Comparison of ENCODE assay signal across 24 cellular contexts in the genomic region with DNA sequence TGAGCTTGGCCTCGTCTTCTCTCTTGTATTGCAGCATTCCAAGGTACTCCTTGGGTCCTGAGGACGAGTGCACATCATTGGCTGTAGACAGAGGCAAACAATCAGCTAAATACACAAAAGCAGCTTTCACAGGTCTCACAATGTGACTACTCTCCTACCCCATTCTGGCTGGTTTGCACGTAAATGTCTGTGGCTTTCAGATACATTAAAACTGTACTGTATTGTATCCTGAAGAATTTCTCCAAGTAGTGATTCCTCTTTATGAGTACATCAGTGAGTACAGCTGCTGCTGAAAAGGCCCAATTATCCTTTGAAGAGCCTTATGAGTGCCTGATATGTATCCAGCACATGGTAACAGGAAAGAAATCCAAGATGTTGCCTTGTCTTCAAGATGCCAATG.
"Had no signal": no experiment of that assay in that cellular context is flagged by ENCODE, and none has a peak within 500 bp of the region (broad histone marks: within the 10 kb centered on the region; RNA-seq: fewer than 3 reads in every experiment).

No MANE protein-coding gene starts in this region.

- H3K36me3 Mint-ChIP-seq: activated CD4-positive, alpha-beta memory T cell treated with anti-CD3 and anti-CD28 coated beads for 36 hours; activated CD8-positive, alpha-beta memory T cell treated with anti-CD3 and anti-CD28 coated beads, Interleukin-2, amount 10 ng/mL, durations not matched to agents 7 days and 5 days; activated naive CD4-positive, alpha-beta T cell treated with anti-CD3 and anti-CD28 coated beads, Interleukin-2, amount 10 ng/mL, durations not matched to agents 7 days and 5 days; activated naive CD4-positive, alpha-beta T cell treated with anti-CD3 and anti-CD28 coated beads, Interleukin-2, amount 50 U/mL, for 72 hours had no signal

- H3K27ac Mint-ChIP-seq: activated CD4-positive, alpha-beta memory T cell treated with anti-CD3 and anti-CD28 coated beads for 36 hours; activated CD4-positive, alpha-beta T cell treated with anti-CD3 and anti-CD28 coated beads for 36 hours; activated CD4-positive, alpha-beta T cell treated with anti-CD3 and anti-CD28 coated beads, Interleukin-2, amount 10 ng/mL, durations not matched to agents 24 days and 14 days; activated CD8-positive, alpha-beta memory T cell treated with anti-CD3 and anti-CD28 coated beads, Interleukin-2, amount 10 ng/mL, durations not matched to agents 7 days and 5 days; activated CD8-positive, alpha-beta T cell treated with anti-CD3 and anti-CD28 coated beads, Interleukin-2, amount 10 ng/mL, durations not matched to agents 7 days and 5 days; activated naive CD4-positive, alpha-beta T cell treated with anti-CD3 and anti-CD28 coated beads, Interleukin-2, amount 10 ng/mL, durations not matched to agents 7 days and 5 days; activated naive CD4-positive, alpha-beta T cell treated with anti-CD3 and anti-CD28 coated beads, Interleukin-2, amount 50 U/mL, for 72 hours; activated naive CD8-positive, alpha-beta T cell treated with anti-CD3 and anti-CD28 coated beads, Interleukin-2, amount 10 ng/mL, durations not matched to agents 7 days and 5 days; activated T-helper 1 cell treated with anti-CD3 and anti-CD28 coated beads, Interleukin-12 subunit alpha, Interleukin-12 subunit beta, Interleukin-2, Interleukin-4 antibody, amounts not matched to agents 30 ng/mL and 10 ng/mL and 1 ng/mL, durations not matched to agents 14 hours and 24 hours and 36 hours had no signal

- ATAC-seq: activated CD4-positive, alpha-beta T cell treated with anti-CD3 and anti-CD28 coated beads for 36 hours; activated CD8-positive, alpha-beta memory T cell treated with anti-CD3 and anti-CD28 coated beads, Interleukin-2, amount 10 ng/mL, durations not matched to agents 7 days and 5 days; activated CD8-positive, alpha-beta T cell treated with anti-CD3 and anti-CD28 coated beads, Interleukin-2, amount 10 ng/mL, durations not matched to agents 7 days and 5 days; activated naive CD4-positive, alpha-beta T cell treated with anti-CD3 and anti-CD28 coated beads, Interleukin-2, amount 50 U/mL, for 72 hours; esophagus mucosa; foreskin keratinocyte; gastroesophageal sphincter; heart right ventricle had no signal

- H3K4me3 Mint-ChIP-seq: activated CD4-positive, alpha-beta memory T cell treated with anti-CD3 and anti-CD28 coated beads for 36 hours; activated CD4-positive, alpha-beta T cell treated with anti-CD3 and anti-CD28 coated beads for 36 hours; activated CD4-positive, alpha-beta T cell treated with anti-CD3 and anti-CD28 coated beads, Interleukin-2, amount 10 ng/mL, durations not matched to agents 24 days and 14 days; activated CD8-positive, alpha-beta memory T cell treated with anti-CD3 and anti-CD28 coated beads, Interleukin-2, amount 10 ng/mL, durations not matched to agents 7 days and 5 days; activated CD8-positive, alpha-beta T cell treated with anti-CD3 and anti-CD28 coated beads, Interleukin-2, amount 10 ng/mL, durations not matched to agents 7 days and 5 days; activated naive CD4-positive, alpha-beta T cell treated with anti-CD3 and anti-CD28 coated beads, Interleukin-2, amount 10 ng/mL, durations not matched to agents 7 days and 5 days; activated naive CD8-positive, alpha-beta T cell treated with anti-CD3 and anti-CD28 coated beads, Interleukin-2, amount 10 ng/mL, durations not matched to agents 7 days and 5 days; activated T-helper 1 cell treated with anti-CD3 and anti-CD28 coated beads, Interleukin-12 subunit alpha, Interleukin-12 subunit beta, Interleukin-2, Interleukin-4 antibody, amounts not matched to agents 30 ng/mL and 10 ng/mL and 1 ng/mL, durations not matched to agents 14 hours and 24 hours and 36 hours had no signal

- H3K4me1 ChIP-seq: colonic mucosa, foreskin keratinocyte, gastroesophageal sphincter, heart right ventricle had no signal

- H3K36me3 ChIP-seq: brain microvascular endothelial cell, colonic mucosa had no signal

- DNase-seq: activated CD4-positive, alpha-beta memory T cell treated with anti-CD3 and anti-CD28 coated beads for 36 hours; activated CD4-positive, alpha-beta T cell treated with anti-CD3 and anti-CD28 coated beads for 36 hours; activated CD4-positive, alpha-beta T cell treated with anti-CD3 and anti-CD28 coated beads, Interleukin-2, amount 10 ng/mL, durations not matched to agents 24 days and 14 days; activated CD4-positive, CD25-positive, alpha-beta regulatory T cell; activated CD4-positive, CD25-positive, alpha-beta regulatory T cell treated with anti-CD3 and anti-CD28 coated beads, Interleukin-2, amount 50 U/mL, for 72 hours; activated CD8-positive, alpha-beta memory T cell treated with anti-CD3 and anti-CD28 coated beads, Interleukin-2, amount 10 ng/mL, durations not matched to agents 7 days and 5 days; activated CD8-positive, alpha-beta memory T cell treated with anti-CD3 and anti-CD28 coated beads, Interleukin-2, amount 50 U/mL, for 4 hours; activated CD8-positive, alpha-beta T cell treated with anti-CD3 and anti-CD28 coated beads, Interleukin-2, amount 10 ng/mL, durations not matched to agents 7 days and 5 days; activated gamma-delta T cell; activated naive CD4-positive, alpha-beta T cell; activated naive CD4-positive, alpha-beta T cell treated with anti-CD3 and anti-CD28 coated beads, Interleukin-2, amount 10 ng/mL, durations not matched to agents 7 days and 5 days; activated naive CD8-positive, alpha-beta T cell treated with anti-CD3 and anti-CD28 coated beads, Interleukin-2, amount 10 ng/mL, durations not matched to agents 7 days and 5 days; activated T-cell treated with anti-CD3 and anti-CD28 coated beads, Interleukin-2, amount 50 U/mL, for 1 hour; activated T-cell treated with anti-CD3 and anti-CD28 coated beads, Interleukin-2, amount 50 U/mL, for 48 hours; brain microvascular endothelial cell; colonic mucosa; effector CD8-positive, alpha-beta T cell; foreskin keratinocyte; heart right ventricle; T-helper 2 cell had no signal

- H3K27me3 Mint-ChIP-seq: activated CD4-positive, alpha-beta memory T cell treated with anti-CD3 and anti-CD28 coated beads for 36 hours; activated CD4-positive, alpha-beta T cell treated with anti-CD3 and anti-CD28 coated beads for 36 hours; activated CD8-positive, alpha-beta memory T cell treated with anti-CD3 and anti-CD28 coated beads, Interleukin-2, amount 10 ng/mL, durations not matched to agents 7 days and 5 days; activated naive CD8-positive, alpha-beta T cell treated with anti-CD3 and anti-CD28 coated beads, Interleukin-2, amount 10 ng/mL, durations not matched to agents 7 days and 5 days had no signal

- H3K27me3 ChIP-seq: brain microvascular endothelial cell, colonic mucosa, foreskin keratinocyte, gastroesophageal sphincter, heart right ventricle had no signal

- H3K4me1 Mint-ChIP-seq: activated CD4-positive, alpha-beta T cell treated with anti-CD3 and anti-CD28 coated beads for 36 hours had no signal

- H3K9me3 ChIP-seq: colonic mucosa, gastroesophageal sphincter, heart right ventricle had no signal

- H3K9me3 Mint-ChIP-seq: activated CD4-positive, alpha-beta memory T cell treated with anti-CD3 and anti-CD28 coated beads for 36 hours; activated CD4-positive, alpha-beta T cell treated with anti-CD3 and anti-CD28 coated beads, Interleukin-2, amount 10 ng/mL, durations not matched to agents 24 days and 14 days; activated naive CD4-positive, alpha-beta T cell treated with anti-CD3 and anti-CD28 coated beads, Interleukin-2, amount 10 ng/mL, durations not matched to agents 7 days and 5 days; activated naive CD4-positive, alpha-beta T cell treated with anti-CD3 and anti-CD28 coated beads, Interleukin-2, amount 50 U/mL, for 72 hours; activated naive CD8-positive, alpha-beta T cell treated with anti-CD3 and anti-CD28 coated beads, Interleukin-2, amount 10 ng/mL, durations not matched to agents 7 days and 5 days; activated T-helper 1 cell treated with anti-CD3 and anti-CD28 coated beads, Interleukin-12 subunit alpha, Interleukin-12 subunit beta, Interleukin-2, Interleukin-4 antibody, amounts not matched to agents 30 ng/mL and 10 ng/mL and 1 ng/mL, durations not matched to agents 14 hours and 24 hours and 36 hours had no signal

- H3K27ac ChIP-seq: brain microvascular endothelial cell, colonic mucosa, foreskin keratinocyte, gastroesophageal sphincter, heart right ventricle had no signal

- H3K4me3 ChIP-seq: colonic mucosa, gastroesophageal sphincter, heart right ventricle had no signal
